Comparison of ENCODE assay signal across 21 cellular contexts in the genomic region with DNA sequence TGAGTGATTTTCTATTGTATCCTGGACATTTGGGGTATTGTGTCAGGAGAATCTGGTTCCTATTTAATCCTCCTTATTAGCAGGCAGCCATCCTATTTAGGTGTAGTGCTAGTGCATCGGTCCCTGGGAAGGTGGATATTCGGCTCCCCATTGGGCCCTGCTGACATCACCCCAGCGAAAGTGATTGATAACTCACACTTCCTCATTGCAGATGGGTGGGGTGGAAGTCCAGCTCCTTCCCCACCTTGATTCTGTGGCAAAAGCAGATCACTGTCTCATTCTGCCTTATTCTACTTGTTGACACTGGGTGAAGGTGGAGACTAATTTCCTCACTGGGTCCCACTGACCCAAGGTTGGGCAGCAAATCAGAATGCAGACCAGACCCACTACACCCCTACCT. TPM values are rescaled to one million over a fixed set of nuclear protein-coding genes. Genes with fewer than 3 reads are reported as not detected.
DNase-seq lines count a peak whose midpoint lies in the region; ATAC-seq, FAIRE-seq and TF ChIP-seq lines count a peak whose summit lies in the region.
"Had no signal": no experiment of that assay in that cellular context is flagged by ENCODE, and none has a peak within 500 bp of the region (broad histone marks: within the 10 kb centered on the region; RNA-seq: fewer than 3 reads in every experiment).

No MANE protein-coding gene starts in this region.

- no peak for TF ChIP-seq CTCF in IMR-90 (conservative IDR thresholded peaks at IDR 0.05; ENCODE audit: low read depth, low read length)
- TF ChIP-seq CTCF in K562 (IDR thresholded peaks at IDR 0.05 in 2 of 3, conservative IDR thresholded peaks at IDR 0.05 in 1 of 3; ENCODE audit: insufficient read depth in 2 of 3, low read depth in 1 of 3, low read length in 3 of 3) = no peak

- H3K4me1 ChIP-seq in IMR-90 (ENCODE audit: control insufficient read depth, insufficient read depth, low read length) (no peaks in the 10 kb centered on the region), K562 (replicated peaks in 1 of 2; ENCODE audit: control insufficient read depth in 2 of 2, insufficient read depth in 2 of 2, low read length in 2 of 2) (no peaks in the 10 kb centered on the region), neuronal stem cell (ENCODE audit: control insufficient read depth in 2 of 2, insufficient read depth in 1 of 2, low read depth in 1 of 2, low read length in 2 of 2) (no peaks in the 10 kb centered on the region)
- H3K4me1 ChIP-seq: A549 had no signal

- no peak overlapping the region for H4K8ac ChIP-seq in IMR-90 (ENCODE audit: low read depth in 2 of 2, low read length in 2 of 2)
- H4K8ac ChIP-seq in neuronal stem cell (ENCODE audit: low read depth, low read length) = no peak overlapping the region

- H3K27ac ChIP-seq in IMR-90 (ENCODE audit: insufficient read depth, low read length) = no peak overlapping the region
- no peak overlapping the region for H3K27ac ChIP-seq in K562 (ENCODE audit: extremely low read depth, low read depth, low read length)
- no peak overlapping the region for H3K27ac ChIP-seq in neuronal stem cell (replicated peaks; ENCODE audit: low read length)
- H3K27ac ChIP-seq: A549, GM23248 had no signal

- dilution Hi-C loops in IMR-90 (cut with HindIII; ENCODE audit: low sequenced_read_pairs, unreplicated experiment) = no loop called here

- H2BK12ac ChIP-seq in neuronal stem cell (ENCODE audit: low read length) = no peak overlapping the region

- H4K20me1 ChIP-seq in IMR-90 (ENCODE audit: insufficient read depth, low read length) (no peaks in the 10 kb centered on the region), K562 (replicated peaks; ENCODE audit: control insufficient read depth, insufficient read depth, low read length) (no peaks in the 10 kb centered on the region)

- TF ChIP-seq POLR2A in IMR-90 (IDR thresholded peaks at IDR 0.05; ENCODE audit: low read depth, low read length) (no peak), K562 (conservative IDR thresholded peaks at IDR 0.05) (no peak)

- H4K91ac ChIP-seq in IMR-90 (ENCODE audit: insufficient read depth, low read depth, low read length) = no peak overlapping the region
- no peak overlapping the region for H4K91ac ChIP-seq in neuronal stem cell (ENCODE audit: low read depth, low read length, poor library complexity)

- no peak overlapping the region for H3K14ac ChIP-seq in IMR-90 (replicated peaks; ENCODE audit: low read depth, low read length)
- H3K14ac ChIP-seq in neuronal stem cell (ENCODE audit: low read length) = no peak overlapping the region

- H2AK5ac ChIP-seq in IMR-90 (ENCODE audit: low read depth, low read length) (no peak overlapping the region), neuronal stem cell (ENCODE audit: low read depth, low read length) (no peak overlapping the region)

- TF ChIP-seq RAD21 in IMR-90 (IDR thresholded peaks at IDR 0.05; ENCODE audit: low read length) (no peak), K562 (CRISPR knock-in tag; conservative IDR thresholded peaks at IDR 0.05 in 1 of 2, IDR thresholded peaks at IDR 0.05 in 1 of 2) (no peak)

- H2BK15ac ChIP-seq in IMR-90 (ENCODE audit: low read depth, low read length) (no peak overlapping the region), neuronal stem cell (ENCODE audit: low read length) (no peak overlapping the region)

- WGBS in IMR-90 (ENCODE audit: extremely low coverage in 2 of 2, insufficient read length in 1 of 2), 2 experiments = no CpG with 5 or more reads among the region's 3 CpGs
- 0% methylated on average over 3 of the region's 3 CpGs for WGBS in K562 (ENCODE audit: insufficient coverage, low coverage, missing lambda C conversion rate)
- WGBS in neuronal stem cell (ENCODE audit: extremely low coverage in 2 of 2, insufficient read length in 2 of 2, insufficient replicate concordance in 1 of 2), 2 donors = no CpG with 5 or more reads among the region's 3 CpGs

- H3K9ac ChIP-seq in IMR-90 (ENCODE audit: low read depth, low read length) = no peak overlapping the region
- no peak overlapping the region for H3K9ac ChIP-seq in K562 (ENCODE audit: insufficient read depth in 1 of 2, low read depth in 2 of 2, low read length in 2 of 2)
- no peak overlapping the region for H3K9ac ChIP-seq in neuronal stem cell (ENCODE audit: low read depth, low read length, poor library complexity)
- H3K9ac ChIP-seq: GM23248 had no signal

- H2AFZ ChIP-seq in IMR-90 (replicated peaks; ENCODE audit: low read length, poor library complexity) (no peak overlapping the region), K562 (ENCODE audit: low read depth, low read length) (no peak overlapping the region), neuronal stem cell (ENCODE audit: low read length) (no peak overlapping the region)
- H2AFZ ChIP-seq: GM23248 had no signal

- H3K79me2 ChIP-seq in K562 (ENCODE audit: control insufficient read depth, insufficient read depth, low read length) = no peaks in the 10 kb centered on the region

- POLR2A ChIA-PET in IMR-90 (lab: Charles Lee; ENCODE audit: unreplicated experiment) (no interaction called here), K562 (lab: Yijun Ruan, JAX) (no interaction called here)

- H3K9me1 ChIP-seq in IMR-90 (ENCODE audit: insufficient read depth, low read length) = no peaks in the 10 kb centered on the region
- no peaks in the 10 kb centered on the region for H3K9me1 ChIP-seq in K562 (ENCODE audit: control insufficient read depth, insufficient read depth, low read length)

- H3K23ac ChIP-seq in IMR-90 (ENCODE audit: low read depth, low read length) (no peak overlapping the region), neuronal stem cell (ENCODE audit: low read depth, low read length, poor library complexity) (no peak overlapping the region)

- CTCF ChIA-PET in IMR-90 (lab: Yijun Ruan, JAX) (no interaction called here), K562 (lab: Yijun Ruan, JAX; ENCODE audit: low intra/inter-chr PET ratio) (no interaction called here)

- H3K79me1 ChIP-seq in IMR-90 (ENCODE audit: low read depth in 1 of 2, low read length in 2 of 2) = no peaks in the 10 kb centered on the region
- H3K79me1 ChIP-seq in neuronal stem cell (ENCODE audit: low read depth, low read length) = no peaks in the 10 kb centered on the region

- BruUV-seq in IMR-90 (replicated peaks; lab: Mats Ljungman, UMichigan) (no TSS peak), K562 (replicated peaks; lab: Mats Ljungman, UMichigan) (no TSS peak)

- DNase-seq in IMR-90 (no peak), K562 (ENCODE audit: extremely low read depth in 1 of 4, low spot score in 3 of 4) (no peak), neuronal stem cell (ENCODE audit: low spot score) (no peak), NCI-H1436 (lab: John Stamatoyannopoulos, UW) (no peak), NCI-H2196 (lab: John Stamatoyannopoulos, UW; ENCODE audit: unreplicated experiment) (no peak), NCI-H1092 (lab: John Stamatoyannopoulos, UW) (no peak)
- DNase-seq: 8988T; ACHN; C1 segment of cervical spinal cord; CD4-positive, alpha-beta memory T cell; COR-L47; DMS153; DND-41; GM23248; H7; HCEC 1CT had no signal

- in situ Hi-C loops in IMR-90 (cut with MboI; ENCODE audit: low sequenced_read_pairs) (no loop called here), K562 (cut with MboI) (no loop called here)

- peak overlapping the region; percentile 42 for H2AK9ac ChIP-seq in IMR-90 (replicated peaks; ENCODE audit: low read depth, low read length, poor library complexity)

- H3K4ac ChIP-seq in IMR-90 (ENCODE audit: low read depth, low read length) (no peak overlapping the region), neuronal stem cell (ENCODE audit: low read length) (no peak overlapping the region)

- FAIRE-seq in K562 (lab: Jason Lieb, UNC) = no peak
- FAIRE-seq: G401.6, GM19239, H1 had no signal

- H2BK20ac ChIP-seq in IMR-90 (ENCODE audit: low read depth, low read length) = no peak overlapping the region

- intact Hi-C loops in IMR-90 (cut with micrococcal nuclease) (no loop called here), K562 (cut with micrococcal nuclease) (no loop called here)

- no peak for TF ChIP-seq EP300 in K562 (IDR thresholded peaks at IDR 0.05; ENCODE audit: low read length)

- H2BK5ac ChIP-seq in IMR-90 (ENCODE audit: low read depth, low read length, poor library complexity, severe bottlenecking) (no peak overlapping the region), neuronal stem cell (ENCODE audit: low read length) (peak overlapping the region; percentile 20)

- H2BK120ac ChIP-seq in IMR-90 (ENCODE audit: low read depth, low read length) = no peak overlapping the region
- H2BK120ac ChIP-seq in neuronal stem cell (ENCODE audit: low read depth, low read length) = no peak overlapping the region

- no peak overlapping the region for H3K56ac ChIP-seq in IMR-90 (ENCODE audit: extremely low read depth, insufficient read depth, low read length)

- H3K9me3 ChIP-seq in IMR-90 (ENCODE audit: control insufficient read depth, insufficient read depth, low read length) = no peaks in the 10 kb centered on the region
- H3K9me3 ChIP-seq in K562 (replicated peaks; ENCODE audit: control insufficient read depth, insufficient read depth, low read depth, low read length) = no peaks in the 10 kb centered on the region
- H3K9me3 ChIP-seq in neuronal stem cell (replicated peaks in 1 of 2; ENCODE audit: control insufficient read depth in 2 of 2, insufficient read depth in 1 of 2, low read depth in 1 of 2, low read length in 2 of 2) = no peaks in the 10 kb centered on the region
- H3K9me3 ChIP-seq: A549 had no signal

- H3K18ac ChIP-seq in IMR-90 (ENCODE audit: low read depth, low read length) = no peak overlapping the region
- no peak overlapping the region for H3K18ac ChIP-seq in neuronal stem cell (ENCODE audit: low read length)

- peaks cover 5% of the 10 kb centered on the region; the same call in 1 of the 2 replicates for H3K27me3 ChIP-seq in IMR-90 (ENCODE audit: control insufficient read depth, insufficient read depth, low read length)
- peaks cover 0 to 5% of the 10 kb centered on the region in 2 experiments; a peak in 1 of 5 replicates for H3K27me3 ChIP-seq in K562 (ENCODE audit: control insufficient read depth in 2 of 2, insufficient read depth in 2 of 2, low read length in 2 of 2)
- H3K27me3 ChIP-seq in neuronal stem cell (ENCODE audit: control insufficient read depth in 3 of 3, insufficient read depth in 3 of 3, low read depth in 1 of 3, low read length in 3 of 3) = peaks cover 0 to 11% (median 0%) of the 10 kb centered on the region in 3 experiments

- no peak overlapping the region for H3K4me2 ChIP-seq in IMR-90 (ENCODE audit: low read depth, low read length)
- H3K4me2 ChIP-seq in K562 (ENCODE audit: insufficient read depth, low read length) = no peak overlapping the region
- no peak overlapping the region for H3K4me2 ChIP-seq in neuronal stem cell (ENCODE audit: insufficient read depth, low read length, poor library complexity, severe bottlenecking)
- H3K4me2 ChIP-seq: A549 had no signal

- no peak overlapping the region for H4K5ac ChIP-seq in IMR-90 (ENCODE audit: low read depth, low read length)

- H3K4me3 ChIP-seq in IMR-90 (ENCODE audit: insufficient read depth, low read depth, low read length) (no peak overlapping the region), K562 (no peak overlapping the region), neuronal stem cell (ENCODE audit: low read length in 2 of 2) (no peak overlapping the region)
- H3K4me3 ChIP-seq: A549, GM23248 had no signal

- ATAC-seq in IMR-90 (ENCODE audit: low read depth) = no peak
- no peak for ATAC-seq in K562
- ATAC-seq: A549 had no signal

- H3K36me3 ChIP-seq in IMR-90 (ENCODE audit: control insufficient read depth, insufficient read depth, low read length) = no peaks in the 10 kb centered on the region
- H3K36me3 ChIP-seq in K562 (ENCODE audit: control insufficient read depth, insufficient read depth, low read length) = no peaks in the 10 kb centered on the region
- no peaks in the 10 kb centered on the region for H3K36me3 ChIP-seq in neuronal stem cell (replicated peaks in 1 of 2; ENCODE audit: control insufficient read depth in 2 of 2, insufficient read depth in 2 of 2, low read length in 2 of 2)

RNA-seq across cellular contexts. Expression of gene BRS3, which starts 23.2 kb away (rescaled TPM):
- total RNA-seq in IMR-90 (2012; rRNA removed) (not detected in 2 replicates), K562 (2014; rRNA removed) (not detected in 2 replicates), K562 (2014; rRNA removed; fragmentation: Illumina TruSeq; extraction: Trizol) (not detected in 2 replicates), K562 (2015; rRNA removed; fragmentation: Illumina TruSeq; extraction: Trizol) (not detected in 2 replicates), K562 (2021) (not detected in 2 replicates)
- polyA plus RNA-seq in IMR-90 (2012; rRNA removed) (not detected in 2 replicates), K562 (2011; rRNA removed) (not detected in 2 replicates), K562 (2014; fragmentation: Illumina TruSeq; extraction: Trizol) (not detected in 2 replicates), K562 (2014; fragmentation: Nextera tagmentation; extraction: Ambion mirVana) (not detected), K562 (2014; rRNA removed) (not detected in 2 replicates)
- not detected in 2 replicates for polyA plus RNA-seq in IMR-90 (2012; cell fraction: cytosol; rRNA removed)
- not detected in 2 replicates for polyA plus RNA-seq in IMR-90 (2012; cell fraction: nucleus; rRNA removed; ENCODE audit: low replicate concordance)
- total RNA-seq in K562 (2011; cell fraction: chromatin; rRNA removed; ENCODE audit: low replicate concordance) = not detected in 2 replicates
- total RNA-seq in K562 (2011; cell fraction: nucleolus; rRNA removed) = not detected in 2 replicates
- not detected in 2 replicates for total RNA-seq in K562 (2011; cell fraction: nucleoplasm; rRNA removed)
- polyA plus RNA-seq in K562 (2011; cell fraction: cytosol; rRNA removed) = not detected in 2 replicates
- not detected in 2 replicates for polyA plus RNA-seq in K562 (2011; cell fraction: nucleus; rRNA removed)
- polyA plus RNA-seq in K562 (2012) = 0.03 TPM in 1 of 2 replicates, not detected in the other
- not detected in 2 replicates for polyA minus RNA-seq in K562 (2011; rRNA and poly(A)+ RNA removed)
- polyA minus RNA-seq in K562 (2011; cell fraction: cytosol; rRNA and poly(A)+ RNA removed) = not detected in 2 replicates
- polyA minus RNA-seq in K562 (2011; cell fraction: nucleus; rRNA and poly(A)+ RNA removed) = not detected in 2 replicates
- not detected for polyA plus RNA-seq in neuronal stem cell (2013, experiment 1 of 2)
- not detected for polyA plus RNA-seq in neuronal stem cell (2013, experiment 2 of 2)
- total RNA-seq: CD4-positive, alpha-beta memory T cell; GM23248; H1; H7 had no signal
- polyA plus RNA-seq: A549; BJ; CD4-positive, alpha-beta memory T cell; GM23248; H1 had no signal

RNA-seq across cellular contexts. Expression of gene HTATSF1, which starts 32.8 kb away (rescaled TPM):
- total RNA-seq in IMR-90 (2012; rRNA removed) = 19.0 and 27.8 TPM in 2 replicates
- polyA plus RNA-seq in IMR-90 (2012; rRNA removed) = 4.9 and 6.8 TPM in 2 replicates
- polyA plus RNA-seq in IMR-90 (2012; cell fraction: cytosol; rRNA removed) = 0.97 and 2.3 TPM in 2 replicates
- 0.55 and 1.4 TPM in 2 replicates for polyA plus RNA-seq in IMR-90 (2012; cell fraction: nucleus; rRNA removed; ENCODE audit: low replicate concordance)
- 1.2 and 2.5 TPM in 2 replicates for total RNA-seq in K562 (2011; cell fraction: chromatin; rRNA removed; ENCODE audit: low replicate concordance)
- total RNA-seq in K562 (2011; cell fraction: nucleolus; rRNA removed) = 0.50 and 1.2 TPM in 2 replicates
- total RNA-seq in K562 (2011; cell fraction: nucleoplasm; rRNA removed) = 1.3 and 1.9 TPM in 2 replicates
- 81.3 and 82.5 TPM in 2 replicates for total RNA-seq in K562 (2014; rRNA removed)
- 77.9 and 85.9 TPM in 2 replicates for total RNA-seq in K562 (2014; rRNA removed; fragmentation: Illumina TruSeq; extraction: Trizol)
- 82.4 and 87.7 TPM in 2 replicates for total RNA-seq in K562 (2015; rRNA removed; fragmentation: Illumina TruSeq; extraction: Trizol)
- 37.0 and 42.2 TPM in 2 replicates for total RNA-seq in K562 (2021)
- 1.4 and 2.6 TPM in 2 replicates for polyA plus RNA-seq in K562 (2011; rRNA removed)
- polyA plus RNA-seq in K562 (2011; cell fraction: cytosol; rRNA removed) = 0.73 and 0.86 TPM in 2 replicates
- polyA plus RNA-seq in K562 (2011; cell fraction: nucleus; rRNA removed) = 0.97 and 1.0 TPM in 2 replicates
- polyA plus RNA-seq in K562 (2012) = 31.0 and 60.1 TPM in 2 replicates
- polyA plus RNA-seq in K562 (2014; fragmentation: Illumina TruSeq; extraction: Trizol) = 67.5 and 79.2 TPM in 2 replicates
- polyA plus RNA-seq in K562 (2014; fragmentation: Nextera tagmentation; extraction: Ambion mirVana) = 10 to 100 TPM; 17.7 to 29.0 TPM
- 25.9 and 32.5 TPM in 2 replicates for polyA plus RNA-seq in K562 (2014; rRNA removed)
- 1.2 and 1.4 TPM in 2 replicates for polyA minus RNA-seq in K562 (2011; rRNA and poly(A)+ RNA removed)
- 2.3 and 3.2 TPM in 2 replicates for polyA minus RNA-seq in K562 (2011; cell fraction: cytosol; rRNA and poly(A)+ RNA removed)
- polyA minus RNA-seq in K562 (2011; cell fraction: nucleus; rRNA and poly(A)+ RNA removed) = 1.2 and 1.3 TPM in 2 replicates
- 84.3 TPM for polyA plus RNA-seq in neuronal stem cell (2013, experiment 1 of 2)
- polyA plus RNA-seq in neuronal stem cell (2013, experiment 2 of 2) = 82.7 TPM
